22 cellular contexts compared by ENCODE assay signal in genomic region chr2:66536290-66536673, GRCh38.
DNase-seq lines count a peak whose midpoint lies in the region; ATAC-seq, FAIRE-seq and TF ChIP-seq lines count a peak whose summit lies in the region.
"Had no signal": no experiment of that assay in that cellular context is flagged by ENCODE, and none has a peak within 500 bp of the region (broad histone marks: within the 10 kb centered on the region; RNA-seq: fewer than 3 reads in every experiment).

No MANE protein-coding gene starts in this region.

- H3K4me1 Mint-ChIP-seq in HFFc6 (ENCODE audit: low read depth), result peaks cover 61% of the 10 kb centered on the region
- no peaks in the 10 kb centered on the region for H3K4me1 Mint-ChIP-seq in naive thymus-derived CD8-positive, alpha-beta T cell

- H3K9me3 ChIP-seq in muscle layer of duodenum (ENCODE audit: control insufficient read depth in 1 of 2, low read length in 2 of 2), result no peaks in the 10 kb centered on the region
- no peaks in the 10 kb centered on the region for H3K9me3 ChIP-seq in small intestine (ENCODE audit: control insufficient read depth, low read depth)
- H3K9me3 ChIP-seq in mucosa of descending colon, result no peaks in the 10 kb centered on the region
- H3K9me3 ChIP-seq: BLaER1 treated with 17β-estradiol and CSF1 and Interleukin-3, amounts not matched to agents 10 nM and 100 nM; SJCRH30 had no signal

- H3K36me3 Mint-ChIP-seq in HFFc6 (ENCODE audit: low read depth), result peaks cover 17% of the 10 kb centered on the region
- no peaks in the 10 kb centered on the region for H3K36me3 Mint-ChIP-seq in naive thymus-derived CD8-positive, alpha-beta T cell

- POLR2A ChIA-PET in naive thymus-derived CD8-positive, alpha-beta T cell (lab: Charles Lee), result no interaction called here

- TF ChIP-seq CTCF in HFFc6 (IDR thresholded peaks at IDR 0.05), result no peak
- TF ChIP-seq CTCF in dorsolateral prefrontal cortex (IDR thresholded peaks at IDR 0.05 in 54 of 56, conservative IDR thresholded peaks at IDR 0.05 in 2 of 56; ENCODE audit: low read depth in 1 of 56, partially characterized antibody in 56 of 56), result no peak
- TF ChIP-seq CTCF in mucosa of descending colon (IDR thresholded peaks at IDR 0.05), result no peak

- no peaks in the 10 kb centered on the region for H3K9me3 Mint-ChIP-seq in HFFc6
- no peaks in the 10 kb centered on the region for H3K9me3 Mint-ChIP-seq in naive thymus-derived CD8-positive, alpha-beta T cell
- H3K9me3 Mint-ChIP-seq: CD4-positive, alpha-beta T cell had no signal

- DNase-seq in HFFc6 (no peak), dorsolateral prefrontal cortex (no peak), small intestine (no peak), mucosa of descending colon (no peak)
- DNase-seq in activated CD8-positive, alpha-beta memory T cell treated with anti-CD3 and anti-CD28 coated beads for 24 hours, result no peak
- no peak for DNase-seq in naive thymus-derived CD8-positive, alpha-beta T cell
- DNase-seq: AML-193; CD4-positive, alpha-beta T cell; GM23248; MV-4-11; NCI-H187 treated with DMSO at 0.1 percent for 48 hours; NCI-H2107; NCI-H446; NK-92 treated with Interleukin-12 subunit alpha and Interleukin-12 subunit beta, amount 100 ng/mL, for 24 hours; PC-9; SJCRH30 had no signal

- H3K27ac ChIP-seq in dorsolateral prefrontal cortex (peak overlapping the region in 40 of 59 donors; percentile 0 to 95 (median 45)), muscle layer of duodenum (ENCODE audit: low read length) (peak overlapping the region; percentile 58), small intestine (ENCODE audit: low read depth in 1 of 2, low read length in 1 of 2) (no peak overlapping the region)
- H3K27ac ChIP-seq: BLaER1 treated with 17β-estradiol and CSF1 and Interleukin-3, amounts not matched to agents 10 nM and 100 nM; GM23248; PC-9; SJCRH30 had no signal

- H3K4me3 Mint-ChIP-seq in HFFc6, result no peak overlapping the region
- H3K4me3 Mint-ChIP-seq in naive thymus-derived CD8-positive, alpha-beta T cell, result no peak overlapping the region
- H3K4me3 Mint-ChIP-seq: CD4-positive, alpha-beta T cell had no signal

- 81 to 83% (median 82%) methylated on average over 2 of the region's 2 CpGs for WGBS in small intestine, 3 donors

- H3K4me1 ChIP-seq in muscle layer of duodenum (ENCODE audit: control insufficient read depth in 1 of 2, insufficient read depth in 2 of 2, low read length in 2 of 2) (peaks cover 0 to 48% of the 10 kb centered on the region in 2 donors), small intestine (ENCODE audit: control insufficient read depth in 2 of 2, insufficient read depth in 1 of 2, low read depth in 1 of 2, low read length in 1 of 2) (no peaks in the 10 kb centered on the region), mucosa of descending colon (ENCODE audit: low read depth) (no peaks in the 10 kb centered on the region)
- H3K4me1 ChIP-seq: BLaER1 treated with 17β-estradiol and CSF1 and Interleukin-3, amounts not matched to agents 10 nM and 100 nM; SJCRH30 had no signal

- H3K4me3 ChIP-seq in dorsolateral prefrontal cortex, result no peak overlapping the region
- H3K4me3 ChIP-seq in muscle layer of duodenum (ENCODE audit: low read depth in 1 of 2, low read length in 2 of 2), result no peak overlapping the region
- no peak overlapping the region for H3K4me3 ChIP-seq in small intestine (ENCODE audit: low read depth in 1 of 2, low read length in 2 of 2)
- H3K4me3 ChIP-seq in mucosa of descending colon, result no peak overlapping the region
- H3K4me3 ChIP-seq: BLaER1 treated with 17β-estradiol and CSF1 and Interleukin-3, amounts not matched to agents 10 nM and 100 nM; GM23248; K562; PC-9; SJCRH30 had no signal

- H3K27me3 ChIP-seq in dorsolateral prefrontal cortex (no peaks in the 10 kb centered on the region), muscle layer of duodenum (ENCODE audit: low read depth, low read length) (no peaks in the 10 kb centered on the region), small intestine (ENCODE audit: control insufficient read depth in 2 of 2, insufficient read depth in 2 of 2, low read length in 2 of 2) (no peaks in the 10 kb centered on the region)
- H3K27me3 ChIP-seq: BLaER1 treated with 17β-estradiol and CSF1 and Interleukin-3, amounts not matched to agents 10 nM and 100 nM; SJCRH30 had no signal

- intact Hi-C loops in dorsolateral prefrontal cortex (cut with DNase I) (no loop called here), mucosa of descending colon (cut with DNase I, micrococcal nuclease) (no loop called here)

- ATAC-seq in GM21576 (IDR thresholded peaks at IDR 0.05; ENCODE audit: unreplicated experiment), result no peak
- ATAC-seq in mucosa of descending colon, result no peak
- no peak for ATAC-seq in naive thymus-derived CD8-positive, alpha-beta T cell
- ATAC-seq: K562 had no signal

- FAIRE-seq in small intestine (lab: Jason Lieb, UNC), result peak; percentile 47
- FAIRE-seq: A204.1, HTR-8/SVneo, K562 had no signal

- H3K27me3 Mint-ChIP-seq in HFFc6 (ENCODE audit: insufficient read depth), result peaks cover 3% of the 10 kb centered on the region
- peaks cover 0 to 7% (median 0%) of the 10 kb centered on the region in 5 donors for H3K27me3 Mint-ChIP-seq in naive thymus-derived CD8-positive, alpha-beta T cell
- H3K27me3 Mint-ChIP-seq: CD4-positive, alpha-beta T cell had no signal

- H3K36me3 ChIP-seq in muscle layer of duodenum (ENCODE audit: control insufficient read depth in 1 of 2, insufficient read depth in 2 of 2, low read length in 2 of 2) (no peaks in the 10 kb centered on the region), small intestine (ENCODE audit: control insufficient read depth in 2 of 2, insufficient read depth in 2 of 2, low read length in 2 of 2) (no peaks in the 10 kb centered on the region), mucosa of descending colon (ENCODE audit: low read depth) (no peaks in the 10 kb centered on the region)
- H3K36me3 ChIP-seq: BLaER1 treated with 17β-estradiol and CSF1 and Interleukin-3, amounts not matched to agents 10 nM and 100 nM; SJCRH30 had no signal

- peak overlapping the region; percentile 73; the same call in 1 of the 2 replicates for H3K27ac Mint-ChIP-seq in HFFc6
- no peak overlapping the region for H3K27ac Mint-ChIP-seq in naive thymus-derived CD8-positive, alpha-beta T cell
- H3K27ac Mint-ChIP-seq: CD4-positive, alpha-beta T cell had no signal

Comparison
In these comparisons a context has a peak if more than half of its experiments do, and no peak if none do; other contexts are left out.
1. H3K27ac ChIP-seq: peak in dorsolateral prefrontal cortex (40 of 59) and muscle layer of duodenum (single experiment); none in small intestine (0 of 2).